17 cellular contexts compared by ENCODE assay signal in the genomic region with DNA sequence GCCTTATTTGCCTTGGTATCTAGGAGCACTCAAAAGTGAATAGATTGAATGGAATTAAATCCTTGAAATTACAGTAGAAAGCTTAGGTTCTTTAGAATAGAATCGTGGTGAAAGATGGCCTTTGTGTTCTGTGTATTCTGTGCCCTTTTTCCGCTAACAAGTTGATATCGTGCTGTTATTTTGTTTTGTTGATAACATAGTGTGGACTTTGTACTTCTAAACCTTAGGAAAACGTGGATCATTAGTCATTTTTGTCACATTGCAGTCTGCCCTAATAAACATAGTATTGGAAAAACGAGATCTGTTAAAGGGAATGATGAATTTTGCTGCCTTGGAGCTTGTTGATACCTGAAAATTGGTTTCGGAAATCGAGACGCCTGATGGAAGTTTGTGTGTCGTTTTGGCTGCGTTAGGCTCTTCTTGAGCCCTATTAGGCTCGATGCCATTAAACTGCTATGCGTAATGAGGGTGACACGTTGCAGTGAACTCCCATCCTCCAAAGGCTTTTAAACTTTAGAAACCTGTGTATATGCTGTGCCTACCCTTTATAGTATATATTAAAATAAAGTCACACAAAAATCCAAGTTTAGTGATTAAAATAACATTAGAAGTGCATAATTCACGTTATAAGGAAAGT.
DNase-seq lines count a peak whose midpoint lies in the region; ATAC-seq, FAIRE-seq and TF ChIP-seq lines count a peak whose summit lies in the region.
"Had no signal": no experiment of that assay in that cellular context is flagged by ENCODE, and none has a peak within 500 bp of the region (broad histone marks: within the 10 kb centered on the region; RNA-seq: fewer than 3 reads in every experiment).

No MANE protein-coding gene starts in this region.

- H2AFZ ChIP-seq in SK-N-SH (ENCODE audit: low read depth), result no peak overlapping the region

- H3K27ac ChIP-seq in SK-N-SH (ENCODE audit: low read depth in 2 of 2, low read length in 1 of 2) (no peak overlapping the region), liver (ENCODE audit: low read depth in 1 of 2, low read length in 2 of 2) (peak overlapping the region in 1 of 2 donors; percentile 23)

- CTCF ChIA-PET in SK-N-SH (lab: Yijun Ruan, JAX) (interaction anchor here (0.6 to 3.0 kb wide), 5 partner anchors 11 to 122 kb away, joined by 3 to 14 read pairs (median 6); no protein-coding TSS in a partner anchor), WTC11 (lab: Charles Lee) (interaction anchor here (1.0 kb wide), 1 partner anchor 81 kb away, joined by 3 read pairs; no protein-coding TSS in a partner anchor)

- H3F3A ChIP-seq in SK-N-SH (replicated peaks; ENCODE audit: insufficient read depth), result peaks cover 25% of the 10 kb centered on the region

- no peak for ATAC-seq in SK-N-SH treated with all-trans-retinoic acid at 6 μM for 48 hours
- no peak for ATAC-seq in WTC11
- no peak for ATAC-seq in HG03108 (IDR thresholded peaks at IDR 0.05; ENCODE audit: unreplicated experiment)
- ATAC-seq in HG02798 (IDR thresholded peaks at IDR 0.05; ENCODE audit: poor library complexity, unreplicated experiment), result no peak
- no peak for ATAC-seq in natural killer cell

- 0 out of 2 replicates have a peak overlapping the region, but pooled peaks have one; percentile 30 for H3K27ac Mint-ChIP-seq in WTC11
- H3K27ac Mint-ChIP-seq in natural killer cell, result no peak overlapping the region

- H3K9ac ChIP-seq in SK-N-SH (no peak overlapping the region), liver (ENCODE audit: low read depth in 1 of 2, low read length in 2 of 2) (no peak overlapping the region)

- H4K20me1 ChIP-seq in SK-N-SH (ENCODE audit: insufficient read depth), result peaks cover 73% of the 10 kb centered on the region

- POLR2A ChIA-PET in SK-N-SH (lab: Yijun Ruan, JAX) (no interaction called here), WTC11 (lab: Charles Lee) (no interaction called here)

- H3K79me2 ChIP-seq in SK-N-SH (ENCODE audit: insufficient read depth), result peaks cover 100% of the 10 kb centered on the region

- H3K9me3 ChIP-seq in SK-N-SH (no peaks in the 10 kb centered on the region), liver (ENCODE audit: control insufficient read depth in 4 of 4, low read length in 3 of 4) (peaks cover 0 to 2% (median 0%) of the 10 kb centered on the region in 4 donors)
- H3K9me3 ChIP-seq: MG63 had no signal

- H3K36me3 Mint-ChIP-seq in WTC11 (no peaks in the 10 kb centered on the region), natural killer cell (no peaks in the 10 kb centered on the region)

- H3K4me3 ChIP-seq in SK-N-SH (ENCODE audit: low read depth in 2 of 2, low read length in 1 of 2) (no peak overlapping the region), liver (ENCODE audit: low read depth in 1 of 3, low read length in 3 of 3) (no peak overlapping the region)
- H3K4me3 ChIP-seq: MG63 had no signal

- H3K9me2 ChIP-seq in SK-N-SH, result no peaks in the 10 kb centered on the region

- FAIRE-seq in urothelium cell line (lab: Jason Lieb, UNC), result peak; percentile 93
- FAIRE-seq: GM12891, RCC 7860 had no signal

- peaks cover 14 to 37% of the 10 kb centered on the region in 2 experiments; a peak in 3 of 4 replicates for H3K4me1 ChIP-seq in SK-N-SH (ENCODE audit: control insufficient read depth in 1 of 2, insufficient read depth in 2 of 2, low read depth in 1 of 2, low read length in 1 of 2)
- H3K4me1 ChIP-seq in liver (ENCODE audit: control insufficient read depth in 4 of 4, insufficient read depth in 4 of 4, low read length in 3 of 4), result peaks cover 2 to 8% (median 6%) of the 10 kb centered on the region in 4 donors

- TF ChIP-seq RAD21 in SK-N-SH (IDR thresholded peaks at IDR 0.05; ENCODE audit: low read length) (no peak), liver (IDR thresholded peaks at IDR 0.05) (peak in 1 of 2 donors; percentile 6)

- H3K4me2 ChIP-seq in SK-N-SH, result no peak overlapping the region

- no peaks in the 10 kb centered on the region for H3K27me3 Mint-ChIP-seq in WTC11 (ENCODE audit: low read depth)
- no peaks in the 10 kb centered on the region for H3K27me3 Mint-ChIP-seq in natural killer cell (ENCODE audit: low read depth in 2 of 2)

- no peaks in the 10 kb centered on the region for H3K27me3 ChIP-seq in SK-N-SH (ENCODE audit: insufficient read depth)
- no peaks in the 10 kb centered on the region for H3K27me3 ChIP-seq in liver (ENCODE audit: control insufficient read depth in 4 of 4, insufficient read depth in 4 of 4, low read length in 3 of 4)
- H3K27me3 ChIP-seq: MG63 had no signal

- no peak for TF ChIP-seq EP300 in SK-N-SH (IDR thresholded peaks at IDR 0.05; ENCODE audit: borderline replicate concordance in 1 of 2, low read depth in 1 of 2, low read length in 1 of 2)

- H3K4me1 Mint-ChIP-seq in WTC11 (peaks cover 53% of the 10 kb centered on the region), natural killer cell (peaks cover 6 to 18% of the 10 kb centered on the region in 2 donors)

- intact Hi-C loops in natural killer cell (cut with micrococcal nuclease), result no loop called here

- DNase-seq in SK-N-SH (no peak), WTC11 (ENCODE audit: low spot score) (no peak), urothelium cell line (ENCODE audit: low spot score) (no peak), natural killer cell (no peak)
- DNase-seq: 8988T, C1 segment of cervical spinal cord, MG63, NCI-H1092 treated with DMSO at 0.1 percent for 48 hours, NCI-H1694 treated with DMSO at 0.1 percent for 48 hours, NCI-H748 treated with DMSO at 0.1 percent for 48 hours, SHP77 had no signal

- TF ChIP-seq CTCF in SK-N-SH (IDR thresholded peaks at IDR 0.05) (no peak), WTC11 (IDR thresholded peaks at IDR 0.05) (no peak), liver (IDR thresholded peaks at IDR 0.05; ENCODE audit: low read depth, low read length, missing input control) (no peak), natural killer cell (IDR thresholded peaks at IDR 0.05) (no peak)

- no peak overlapping the region for H3K4me3 Mint-ChIP-seq in WTC11
- H3K4me3 Mint-ChIP-seq in natural killer cell, result no peak overlapping the region

- 92% methylated on average over 14 of the region's 14 CpGs for WGBS in SK-N-SH (ENCODE audit: low lambda C conversion rate)
- WGBS in liver, result 68% methylated on average over 14 of the region's 14 CpGs

- H3K9me3 Mint-ChIP-seq in WTC11, result no peaks in the 10 kb centered on the region
- H3K9me3 Mint-ChIP-seq in natural killer cell, result no peaks in the 10 kb centered on the region

- H3K36me3 ChIP-seq in SK-N-SH (replicated peaks in 1 of 2; ENCODE audit: control insufficient read depth in 1 of 2, insufficient read depth in 2 of 2, low read length in 1 of 2) (peaks cover 0 to 18% of the 10 kb centered on the region in 2 experiments), liver (ENCODE audit: control insufficient read depth in 4 of 4, insufficient read depth in 3 of 4, low read depth in 1 of 4, low read length in 3 of 4) (no peaks in the 10 kb centered on the region)

TF ChIP-seq in SK-N-SH, 30 proteins besides CTCF, POLR2A, EP300 and RAD21:
- TF ChIP-seq, protein P1, sequence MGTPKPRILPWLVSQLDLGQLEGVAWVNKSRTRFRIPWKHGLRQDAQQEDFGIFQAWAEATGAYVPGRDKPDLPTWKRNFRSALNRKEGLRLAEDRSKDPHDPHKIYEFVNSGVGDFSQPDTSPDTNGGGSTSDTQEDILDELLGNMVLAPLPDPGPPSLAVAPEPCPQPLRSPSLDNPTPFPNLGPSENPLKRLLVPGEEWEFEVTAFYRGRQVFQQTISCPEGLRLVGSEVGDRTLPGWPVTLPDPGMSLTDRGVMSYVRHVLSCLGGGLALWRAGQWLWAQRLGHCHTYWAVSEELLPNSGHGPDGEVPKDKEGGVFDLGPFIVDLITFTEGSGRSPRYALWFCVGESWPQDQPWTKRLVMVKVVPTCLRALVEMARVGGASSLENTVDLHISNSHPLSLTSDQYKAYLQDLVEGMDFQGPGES (IDR thresholded peaks at IDR 0.05; ENCODE audit: low read depth, low read length), result no peak
- TF ChIP-seq JUND (IDR thresholded peaks at IDR 0.05), result peak; percentile 25; the same call in 1 of the 2 replicates
- TF ChIP-seq ELF1 (IDR thresholded peaks at IDR 0.05), result no peak

TF ChIP-seq in SK-N-SH treated with all-trans-retinoic acid at 6 μM for 48 hours, 23 proteins besides CTCF, POLR2A, EP300 and RAD21:
- no peak for TF ChIP-seq ZFP3 (CRISPR knock-in tag; IDR thresholded peaks at IDR 0.05)

TF ChIP-seq in WTC11, 78 proteins besides CTCF, POLR2A, EP300 and RAD21 (continues in another document):
- TF ChIP-seq CREM (CRISPR knock-in tag; IDR thresholded peaks at IDR 0.05) (no peak), E2F4 (CRISPR knock-in tag; IDR thresholded peaks at IDR 0.05; ENCODE audit: borderline replicate concordance, low read depth) (no peak)

TF ChIP-seq in liver, 16 proteins besides CTCF, POLR2A, EP300 and RAD21 (continues in another document):
- no peak for TF ChIP-seq RXRA (IDR thresholded peaks at IDR 0.05)
- no peak for TF ChIP-seq SP1 (IDR thresholded peaks at IDR 0.05)
- TF ChIP-seq ZBTB33 (IDR thresholded peaks at IDR 0.05), result no peak
- TF ChIP-seq, protein P2, sequence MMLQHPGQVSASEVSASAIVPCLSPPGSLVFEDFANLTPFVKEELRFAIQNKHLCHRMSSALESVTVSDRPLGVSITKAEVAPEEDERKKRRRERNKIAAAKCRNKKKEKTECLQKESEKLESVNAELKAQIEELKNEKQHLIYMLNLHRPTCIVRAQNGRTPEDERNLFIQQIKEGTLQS (IDR thresholded peaks at IDR 0.05), result no peak
